ENCODE assay signal across 23 cellular contexts in genomic region chr13:110902370-110902769, GRCh38.
"Had no signal": no experiment of that assay in that cellular context is flagged by ENCODE, and none has a peak within 500 bp of the region (broad histone marks: within the 10 kb centered on the region; RNA-seq: fewer than 3 reads in every experiment).

No MANE protein-coding gene starts in this region.

- H3K27me3 ChIP-seq: dorsolateral prefrontal cortex, esophagus muscularis mucosa, heart left ventricle, ovary, suprapubic skin, thyroid gland, uterus had no signal

- ATAC-seq: heart left ventricle, left colon, left ventricle myocardium superior, mucosa of descending colon, natural killer cell, right cardiac atrium had no signal

- DNase-seq: cortex of kidney; dorsolateral prefrontal cortex; effector memory CD4-positive, alpha-beta T cell; foreskin melanocyte; heart left ventricle; hippocampal formation; left colon; left ventricle myocardium superior; mucosa of descending colon; natural killer cell; ovary; right cardiac atrium; small intestine; stimulated activated CD4-positive, alpha-beta T cell treated with anti-CD3 and anti-CD28 coated beads, Interleukin-12 subunit alpha, Interleukin-12 subunit beta, amount 100 ng/mL, for 4 hours; stimulated activated naive CD4-positive, alpha-beta T cell treated with Interleukin-2 at 50 U/mL for 16 hours; thyroid gland; uterus had no signal

- H3K36me3 ChIP-seq: ovary had no signal

- H3K27ac Mint-ChIP-seq: natural killer cell, progenitor cell of endocrine pancreas, type B pancreatic cell had no signal

- H3K36me3 Mint-ChIP-seq: natural killer cell had no signal

- H3K27me3 Mint-ChIP-seq: progenitor cell of endocrine pancreas, type B pancreatic cell had no signal

- H3K9me3 ChIP-seq: esophagus muscularis mucosa, heart left ventricle, mucosa of descending colon, ovary, suprapubic skin, thyroid gland, uterus had no signal

- H3K27ac ChIP-seq: epithelial cell of prostate, heart left ventricle, ovary, suprapubic skin, thyroid gland, uterus had no signal

- H3K9me3 Mint-ChIP-seq: natural killer cell, neural crest cell, type B pancreatic cell had no signal

- H3K4me3 Mint-ChIP-seq: natural killer cell, neural crest cell, type B pancreatic cell had no signal

- H3K4me3 ChIP-seq: dorsolateral prefrontal cortex, esophagus muscularis mucosa, heart left ventricle, mucosa of descending colon, ovary, suprapubic skin, thyroid gland, uterus had no signal
